ENCODE assay signal across 16 cellular contexts in the genomic region with DNA sequence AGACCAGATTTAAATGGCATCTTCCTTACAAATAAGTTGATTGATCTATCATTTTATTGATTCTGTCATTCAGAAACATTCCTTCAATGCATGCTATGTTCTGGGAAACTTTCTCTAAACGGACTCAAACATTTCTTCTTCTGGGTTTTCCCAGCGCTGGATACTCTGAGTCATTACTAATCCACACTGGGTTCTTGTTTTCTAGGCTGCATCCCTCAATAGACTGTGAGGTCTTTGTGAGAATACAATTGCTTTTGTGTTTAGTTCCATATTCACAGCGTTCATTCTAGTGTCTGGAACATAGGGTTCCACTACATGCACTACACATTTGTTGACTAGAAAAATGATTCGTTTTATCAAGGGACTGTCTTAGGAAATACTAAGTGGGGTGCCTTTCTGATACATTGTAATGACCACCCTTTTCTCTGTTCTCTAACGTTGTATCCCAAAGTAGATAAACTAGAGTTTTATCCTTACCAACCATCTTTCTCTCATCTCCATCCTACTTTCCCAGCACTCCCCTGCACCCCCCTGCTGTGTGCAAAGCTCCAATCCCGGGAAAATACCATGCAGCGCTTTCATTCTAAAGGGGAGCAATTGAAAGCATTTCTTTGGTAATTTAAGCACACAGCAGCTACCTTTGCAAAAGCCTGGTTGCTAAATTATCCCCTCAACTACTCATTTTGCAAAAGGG.
DNase-seq lines count a peak whose midpoint lies in the region.
"Had no signal": no experiment of that assay in that cellular context is flagged by ENCODE, and none has a peak within 500 bp of the region (broad histone marks: within the 10 kb centered on the region; RNA-seq: fewer than 3 reads in every experiment).

No MANE protein-coding gene starts in this region.

- H3K9me3 ChIP-seq in HUES64 (ENCODE audit: insufficient read depth, low read depth, low read length), result no peaks in the 10 kb centered on the region
- H3K9me3 ChIP-seq: lower lobe of right lung, stomach had no signal

- H3K9ac ChIP-seq in HUES64 (ENCODE audit: low read depth, low read length), result no peak overlapping the region

- no peaks in the 10 kb centered on the region for H3K36me3 ChIP-seq in HUES64 (ENCODE audit: insufficient read depth, low read length)
- H3K36me3 ChIP-seq: lower lobe of right lung, stomach had no signal

- DNase-seq in caudate nucleus (lab: John Stamatoyannopoulos, UW) (peak in 20 of 61 donors; percentile 0 to 71 (median 12)), substantia nigra (lab: John Stamatoyannopoulos, UW) (peak in 23 of 49 donors; percentile 1 to 66 (median 7)), NCI-H2081 (lab: John Stamatoyannopoulos, UW) (no peak), NCI-H345 (lab: John Stamatoyannopoulos, UW) (no peak), iPS-NIHi7 (ENCODE audit: extremely low spot score) (no peak)
- DNase-seq: activated CD4-positive, alpha-beta T cell treated with anti-CD3 and anti-CD28 coated beads, Interleukin-2, amount 50 U/mL, for 48 hours; activated T-cell treated with anti-CD3 and anti-CD28 coated beads, Interleukin-2, amount 50 U/mL, for 24 hours; Calu3; effector CD8-positive, alpha-beta T cell; lower lobe of right lung; NCI-H2029; NCI-H774; stomach; SW 1271 had no signal

- peaks cover 36% of the 10 kb centered on the region for H3K4me1 ChIP-seq in HUES64 (ENCODE audit: insufficient read depth, low read length)
- H3K4me1 ChIP-seq: lower lobe of right lung, stomach had no signal

- H3K4me3 ChIP-seq in HUES64 (ENCODE audit: low read length), result peak overlapping the region; percentile 24; the same call in 1 of the 2 replicates
- H3K4me3 ChIP-seq: lower lobe of right lung, stomach had no signal

- H3K27me3 ChIP-seq in HUES64 (ENCODE audit: insufficient read depth, low read length), result no peaks in the 10 kb centered on the region
- H3K27me3 ChIP-seq in layer of hippocampus (ENCODE audit: control insufficient read depth, insufficient read depth, low read length), result no peaks in the 10 kb centered on the region
- H3K27me3 ChIP-seq: stomach had no signal

- WGBS in HUES64, result 24% methylated on average over 7 of the region's 7 CpGs

- peak overlapping the region; percentile 41; the same call in 1 of the 2 replicates for H3K27ac ChIP-seq in HUES64 (ENCODE audit: low read depth, low read length)
- H3K27ac ChIP-seq in caudate nucleus (ENCODE audit: low read depth, low read length), result peak overlapping the region; percentile 95
- peak overlapping the region; percentile 81 for H3K27ac ChIP-seq in layer of hippocampus (ENCODE audit: low read depth, low read length)
- peak overlapping the region; percentile 83 for H3K27ac ChIP-seq in substantia nigra (ENCODE audit: low read depth, low read length, poor library complexity, severe bottlenecking)
- H3K27ac ChIP-seq: lower lobe of right lung, stomach had no signal

Comparison
In these comparisons a context has a peak if more than half of its experiments do, and no peak if none do; other contexts are left out.
1. H3K27ac ChIP-seq: peak in every context shown above with its lines; median percentile 95 in caudate nucleus; 83 in substantia nigra; 81 in layer of hippocampus; 41 in HUES64.